ENCODE assay signal across 20 cellular contexts in the genomic region with DNA sequence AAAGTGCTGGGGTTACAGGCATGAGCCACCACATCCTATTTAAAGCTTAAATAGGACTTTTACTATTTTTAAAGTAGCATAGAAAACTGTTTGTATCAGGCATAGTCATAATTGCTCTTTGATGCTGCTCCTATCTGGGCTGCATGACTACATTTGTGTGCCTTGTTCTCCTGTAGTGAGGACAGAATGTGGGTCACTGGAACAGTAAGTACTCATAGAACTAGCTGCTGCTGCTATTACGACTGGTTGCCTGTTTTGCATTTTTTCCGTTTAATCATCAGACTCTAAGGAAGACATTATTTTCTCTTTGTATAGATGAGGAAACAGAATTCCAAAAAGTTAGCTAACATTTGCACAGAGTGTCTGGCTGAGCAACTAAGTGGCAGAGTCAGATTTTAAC. TPM values are rescaled to one million over a fixed set of nuclear protein-coding genes. Genes with fewer than 3 reads are reported as not detected.
"Had no signal": no experiment of that assay in that cellular context is flagged by ENCODE, and none has a peak within 500 bp of the region (broad histone marks: within the 10 kb centered on the region; RNA-seq: fewer than 3 reads in every experiment).

No MANE protein-coding gene starts in this region.

- DNase-seq: activated CD4-positive, alpha-beta T cell treated with anti-CD3 and anti-CD28 coated beads, Interleukin-2, amount 10 ng/mL, durations not matched to agents 7 days and 5 days; activated CD8-positive, alpha-beta T cell treated with anti-CD3 and anti-CD28 coated beads, Interleukin-2, amount 10 ng/mL, durations not matched to agents 7 days and 5 days; activated naive CD4-positive, alpha-beta T cell; activated T-cell treated with anti-CD3 and anti-CD28 coated beads, Interleukin-2, amount 50 U/mL, for 1 hour; adrenal gland; colonic mucosa; dorsolateral prefrontal cortex; effector memory CD8-positive, alpha-beta T cell; esophagus squamous epithelium; heart right ventricle; left colon; mucosa of descending colon; nephron progenitor cell; pancreas; psoas muscle; stimulated activated CD4-positive, alpha-beta T cell treated with anti-CD3 and anti-CD28 coated beads, Interleukin-4, amount 100 ng/mL, for 24 hours; uterus had no signal

- H3K4me1 ChIP-seq: adrenal gland, breast epithelium, colonic mucosa, esophagus squamous epithelium, heart right ventricle, pancreas, psoas muscle, right atrium auricular region, tibial nerve, uterus had no signal

- H3K9me3 ChIP-seq: adrenal gland, breast epithelium, colonic mucosa, esophagus squamous epithelium, heart right ventricle, mucosa of descending colon, pancreas, psoas muscle, right atrium auricular region, tibial nerve, uterus had no signal

- H3K27me3 ChIP-seq: adrenal gland, breast epithelium, colonic mucosa, dorsolateral prefrontal cortex, esophagus squamous epithelium, heart right ventricle, pancreas, right atrium auricular region, tibial nerve, uterus had no signal

- ATAC-seq: activated CD8-positive, alpha-beta T cell treated with anti-CD3 and anti-CD28 coated beads, Interleukin-2, amount 10 ng/mL, durations not matched to agents 7 days and 5 days; effector memory CD8-positive, alpha-beta T cell; left colon; mucosa of descending colon; psoas muscle had no signal

- H3K27ac ChIP-seq: adrenal gland, breast epithelium, colonic mucosa, dorsolateral prefrontal cortex, esophagus squamous epithelium, heart right ventricle, pancreas, psoas muscle, right atrium auricular region, tibial nerve, uterus had no signal

- H3K36me3 ChIP-seq: breast epithelium, colonic mucosa, uterus had no signal

- H3K4me3 ChIP-seq: adrenal gland, breast epithelium, colonic mucosa, dorsolateral prefrontal cortex, esophagus squamous epithelium, heart right ventricle, mucosa of descending colon, pancreas, psoas muscle, right atrium auricular region, tibial nerve, uterus had no signal

RNA-seq across cellular contexts. Expression of a gene that starts 50.8 kb away (rescaled TPM):
- total RNA-seq: activated CD4-positive, alpha-beta T cell treated with anti-CD3 and anti-CD28 coated beads, Interleukin-2, amount 10 ng/mL, durations not matched to agents 7 days and 5 days had no signal
